ENCODE assay signal across 2 cellular contexts in the genomic region with DNA sequence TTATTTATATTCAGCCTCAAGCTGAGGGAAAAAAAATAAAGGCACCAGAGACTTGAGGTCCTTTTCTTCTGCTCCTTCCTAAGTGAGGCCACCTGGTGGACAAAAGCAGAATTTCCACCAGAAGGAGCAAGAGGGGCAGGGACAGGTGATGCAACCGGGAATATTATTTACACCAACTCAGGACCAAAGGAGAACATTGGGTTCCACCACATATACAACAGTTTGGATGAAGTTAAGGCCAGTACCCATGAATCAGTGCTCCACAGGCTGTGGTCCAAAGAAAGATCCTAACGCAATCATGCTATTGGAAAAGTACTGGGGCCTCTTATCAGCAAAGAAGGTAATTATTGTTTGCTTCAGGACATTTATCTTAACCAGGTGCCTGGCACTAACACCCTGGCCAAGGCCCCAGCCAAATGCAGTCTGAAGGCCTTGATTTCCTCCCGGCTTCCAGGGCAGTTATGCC.
TF ChIP-seq lines count a peak whose summit lies in the region.

No MANE protein-coding gene starts in this region.

TF ChIP-seq in GM12878, 131 proteins besides CTCF, POLR2A, EP300 and RAD21:
- TF ChIP-seq, protein P1, sequence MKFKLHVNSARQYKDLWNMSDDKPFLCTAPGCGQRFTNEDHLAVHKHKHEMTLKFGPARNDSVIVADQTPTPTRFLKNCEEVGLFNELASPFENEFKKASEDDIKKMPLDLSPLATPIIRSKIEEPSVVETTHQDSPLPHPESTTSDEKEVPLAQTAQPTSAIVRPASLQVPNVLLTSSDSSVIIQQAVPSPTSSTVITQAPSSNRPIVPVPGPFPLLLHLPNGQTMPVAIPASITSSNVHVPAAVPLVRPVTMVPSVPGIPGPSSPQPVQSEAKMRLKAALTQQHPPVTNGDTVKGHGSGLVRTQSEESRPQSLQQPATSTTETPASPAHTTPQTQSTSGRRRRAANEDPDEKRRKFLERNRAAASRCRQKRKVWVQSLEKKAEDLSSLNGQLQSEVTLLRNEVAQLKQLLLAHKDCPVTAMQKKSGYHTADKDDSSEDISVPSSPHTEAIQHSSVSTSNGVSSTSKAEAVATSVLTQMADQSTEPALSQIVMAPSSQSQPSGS (IDR thresholded peaks at IDR 0.05; ENCODE audit: low read length), result no peak
- no peak for TF ChIP-seq JUND (IDR thresholded peaks at IDR 0.05; ENCODE audit: low read depth, low read length)
- TF ChIP-seq CEBPB (IDR thresholded peaks at IDR 0.05; ENCODE audit: borderline replicate concordance in 1 of 2, low read depth in 2 of 2, low read length in 2 of 2), result no peak
- TF ChIP-seq SMC3 (IDR thresholded peaks at IDR 0.05; ENCODE audit: borderline replicate concordance, low read length), result peak; percentile 82; the same call in 1 of the 2 replicates
- no peak for TF ChIP-seq SRF (IDR thresholded peaks at IDR 0.05; ENCODE audit: low read depth in 2 of 2, low read length in 2 of 2)
- TF ChIP-seq RUNX3 (IDR thresholded peaks at IDR 0.05; ENCODE audit: low read length), result 0 out of 2 replicates have a peak, but pooled peaks have one; percentile 35
- TF ChIP-seq PAX8 (IDR thresholded peaks at IDR 0.05), result no peak
- no peak for TF ChIP-seq MTA2 (IDR thresholded peaks at IDR 0.05; ENCODE audit: low read depth)
- no peak for TF ChIP-seq PAX5 (IDR thresholded peaks at IDR 0.05; ENCODE audit: borderline replicate concordance, low read depth, low read length)
- no peak for TF ChIP-seq NR2C2 (IDR thresholded peaks at IDR 0.05; ENCODE audit: borderline replicate concordance, control insufficient read depth, insufficient read length, low read depth)
- TF ChIP-seq IKZF2 (IDR thresholded peaks at IDR 0.05), result peak in 1 of 2 experiments; percentile 48; a peak in 2 of 4 replicates
- no peak for TF ChIP-seq ZSCAN29 (IDR thresholded peaks at IDR 0.05)
- TF ChIP-seq CBX5 (IDR thresholded peaks at IDR 0.05; ENCODE audit: low read depth), result peak; percentile 63; the same call in 1 of the 2 replicates
- TF ChIP-seq TCF12 (IDR thresholded peaks at IDR 0.05; ENCODE audit: low read depth, low read length), result no peak
- no peak for TF ChIP-seq SMARCA5 (IDR thresholded peaks at IDR 0.05)
- TF ChIP-seq YY1 (IDR thresholded peaks at IDR 0.05; ENCODE audit: low read depth, low read length), result 0 out of 2 replicates have a peak, but pooled peaks have one; percentile 55
- no peak for TF ChIP-seq KAT2A (conservative IDR thresholded peaks at IDR 0.05; ENCODE audit: control insufficient read depth, low read depth, low read length)
- no peak for TF ChIP-seq SUZ12 (IDR thresholded peaks at IDR 0.05; ENCODE audit: unreplicated experiment)
- TF ChIP-seq, protein P2, sequence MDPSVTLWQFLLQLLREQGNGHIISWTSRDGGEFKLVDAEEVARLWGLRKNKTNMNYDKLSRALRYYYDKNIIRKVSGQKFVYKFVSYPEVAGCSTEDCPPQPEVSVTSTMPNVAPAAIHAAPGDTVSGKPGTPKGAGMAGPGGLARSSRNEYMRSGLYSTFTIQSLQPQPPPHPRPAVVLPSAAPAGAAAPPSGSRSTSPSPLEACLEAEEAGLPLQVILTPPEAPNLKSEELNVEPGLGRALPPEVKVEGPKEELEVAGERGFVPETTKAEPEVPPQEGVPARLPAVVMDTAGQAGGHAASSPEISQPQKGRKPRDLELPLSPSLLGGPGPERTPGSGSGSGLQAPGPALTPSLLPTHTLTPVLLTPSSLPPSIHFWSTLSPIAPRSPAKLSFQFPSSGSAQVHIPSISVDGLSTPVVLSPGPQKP (IDR thresholded peaks at IDR 0.05; ENCODE audit: low read depth, low read length), result no peak
- no peak for TF ChIP-seq PRDM15 (CRISPR knock-in tag; IDR thresholded peaks at IDR 0.05)
- TF ChIP-seq DPF2 (IDR thresholded peaks at IDR 0.05), result no peak
- TF ChIP-seq KLF5 (IDR thresholded peaks at IDR 0.05; ENCODE audit: partially characterized antibody), result no peak
- TF ChIP-seq, protein P3, sequence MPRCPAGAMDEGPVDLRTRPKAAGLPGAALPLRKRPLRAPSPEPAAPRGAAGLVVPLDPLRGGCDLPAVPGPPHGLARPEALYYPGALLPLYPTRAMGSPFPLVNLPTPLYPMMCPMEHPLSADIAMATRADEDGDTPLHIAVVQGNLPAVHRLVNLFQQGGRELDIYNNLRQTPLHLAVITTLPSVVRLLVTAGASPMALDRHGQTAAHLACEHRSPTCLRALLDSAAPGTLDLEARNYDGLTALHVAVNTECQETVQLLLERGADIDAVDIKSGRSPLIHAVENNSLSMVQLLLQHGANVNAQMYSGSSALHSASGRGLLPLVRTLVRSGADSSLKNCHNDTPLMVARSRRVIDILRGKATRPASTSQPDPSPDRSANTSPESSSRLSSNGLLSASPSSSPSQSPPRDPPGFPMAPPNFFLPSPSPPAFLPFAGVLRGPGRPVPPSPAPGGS (IDR thresholded peaks at IDR 0.05; ENCODE audit: borderline replicate concordance, insufficient read depth, low read depth, low read length, poor library complexity, severe bottlenecking), result no peak

TF ChIP-seq in GM12891, 5 proteins besides CTCF, POLR2A, EP300 and RAD21:
- TF ChIP-seq POLR2AphosphoS5 (IDR thresholded peaks at IDR 0.05; ENCODE audit: low read depth, low read length), result no peak
- TF ChIP-seq TAF1 (IDR thresholded peaks at IDR 0.05; ENCODE audit: low read depth, low read length), result no peak
- no peak for TF ChIP-seq POU2F2 (IDR thresholded peaks at IDR 0.05; ENCODE audit: low read depth, low read length)
- TF ChIP-seq PAX5 (IDR thresholded peaks at IDR 0.05; ENCODE audit: insufficient read depth, low read length, severe bottlenecking), result no peak
- no peak for TF ChIP-seq SPI1 (IDR thresholded peaks at IDR 0.05; ENCODE audit: low read depth, low read length)
